11 cellular contexts compared by ENCODE assay signal in the genomic region with DNA sequence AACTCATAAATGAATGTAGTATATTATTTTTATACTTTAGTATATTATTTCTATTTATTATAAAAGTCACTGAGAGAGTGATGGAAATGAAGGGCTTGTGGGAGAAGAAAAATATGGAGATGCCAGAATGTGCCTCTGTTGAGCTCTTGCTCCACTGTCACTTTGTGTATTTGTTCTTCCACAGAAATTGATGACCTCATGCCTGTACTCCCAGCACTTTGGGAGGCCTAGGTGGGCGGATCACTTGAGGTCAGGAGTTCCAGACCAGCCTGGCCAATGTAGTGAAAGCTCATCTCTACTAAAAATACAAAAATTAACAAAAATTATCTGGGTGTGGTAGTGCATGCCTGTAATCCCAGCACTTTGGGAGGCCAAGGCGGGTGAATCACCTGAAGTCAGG.
"Had no signal": no experiment of that assay in that cellular context is flagged by ENCODE, and none has a peak within 500 bp of the region (broad histone marks: within the 10 kb centered on the region; RNA-seq: fewer than 3 reads in every experiment).

No MANE protein-coding gene starts in this region.

- H3K4me3 ChIP-seq: GM23248, GM23338, HAP-1 had no signal

- FAIRE-seq: H1, H54 had no signal

- ATAC-seq: GM23338, HCT116 had no signal

- H3K36me3 ChIP-seq: HAP-1 had no signal

- H3K4me2 ChIP-seq: GM23338 had no signal

- H3K9ac ChIP-seq: GM23248 had no signal

- H3K9me3 Mint-ChIP-seq: GM23338, H9, HFFc6 had no signal

- H3K4me1 ChIP-seq: HAP-1 had no signal

- H3K27ac ChIP-seq: GM23248 had no signal

- H3K27ac Mint-ChIP-seq: GM23338, H9, HFFc6 had no signal

- DNase-seq: GM23248, GOT3, H7, H9, HCEC 1CT, HFFc6 had no signal

- H3K9me3 ChIP-seq: HAP-1 had no signal

- H2AFZ ChIP-seq: GM23248, GM23338 had no signal

- H3K4me3 Mint-ChIP-seq: GM23338, H9, HFFc6 had no signal
